In genomic region chr6:109139109-109139508, GRCh38 we compare ENCODE assay signal across 19 cellular contexts. TPM values are rescaled to one million over a fixed set of nuclear protein-coding genes. Genes with fewer than 3 reads are reported as not detected.
DNase-seq lines count a peak whose midpoint lies in the region; ATAC-seq, FAIRE-seq and TF ChIP-seq lines count a peak whose summit lies in the region.
"Had no signal": no experiment of that assay in that cellular context is flagged by ENCODE, and none has a peak within 500 bp of the region (broad histone marks: within the 10 kb centered on the region; RNA-seq: fewer than 3 reads in every experiment).

No MANE protein-coding gene starts in this region.

- H3K36me3 Mint-ChIP-seq in T-helper 2 cell treated with Interferon-gamma antibody and Interleukin-4, amounts not matched to agents 5 μg/mL and 100 μg/mL, for 36 hours (ENCODE audit: low read depth) = peaks cover 10% of the 10 kb centered on the region

- no peak for TF ChIP-seq CTCF in AG09309 (IDR thresholded peaks at IDR 0.05; ENCODE audit: control insufficient read depth, insufficient read depth, low read depth, low read length, missing control alignments)
- TF ChIP-seq CTCF in K562 (IDR thresholded peaks at IDR 0.05 in 2 of 3, conservative IDR thresholded peaks at IDR 0.05 in 1 of 3; ENCODE audit: insufficient read depth in 2 of 3, low read depth in 1 of 3, low read length in 3 of 3) = no peak
- TF ChIP-seq CTCF in foreskin fibroblast (IDR thresholded peaks at IDR 0.05; ENCODE audit: low read depth, low read length) = no peak

- CTCF ChIA-PET in K562 (lab: Yijun Ruan, JAX; ENCODE audit: low intra/inter-chr PET ratio) = no interaction called here

- peaks cover 3% of the 10 kb centered on the region for H3K4me1 Mint-ChIP-seq in T-helper 2 cell treated with Interferon-gamma antibody and Interleukin-4, amounts not matched to agents 5 μg/mL and 100 μg/mL, for 36 hours (ENCODE audit: low read depth)
- H3K4me1 Mint-ChIP-seq: activated T-helper 17 cell treated with anti-CD3 and anti-CD28 coated beads, Interleukin-2, amount 50 U/mL, for 72 hours had no signal

- 84% methylated on average over 6 of the region's 6 CpGs for WGBS in K562 (ENCODE audit: insufficient coverage, low coverage, missing lambda C conversion rate)

- H3K4me3 Mint-ChIP-seq in T-helper 2 cell treated with Interferon-gamma antibody and Interleukin-4, amounts not matched to agents 5 μg/mL and 100 μg/mL, for 36 hours = no peak overlapping the region
- H3K4me3 Mint-ChIP-seq: activated T-helper 17 cell treated with anti-CD3 and anti-CD28 coated beads, Interleukin-2, amount 50 U/mL, for 72 hours; stimulated activated naive CD8-positive, alpha-beta T cell treated with anti-CD3 and anti-CD28 coated beads, Interleukin-15, Interleukin-2, amounts not matched to agents 100 ng/mL and 50 ng/mL, for 24 hours had no signal

- peak; percentile 38 for DNase-seq in AG09309 (ENCODE audit: low read depth)
- DNase-seq in LHCN-M2 (ENCODE audit: low read depth) = peak; percentile 53
- no peak for DNase-seq in K562 (ENCODE audit: extremely low read depth in 1 of 4, low spot score in 3 of 4)
- peak; percentile 14 to 22 for DNase-seq in foreskin fibroblast
- DNase-seq in inferior parietal cortex (ENCODE audit: extremely low spot score) = no peak
- DNase-seq in T-helper 2 cell treated with Interferon-gamma antibody and Interleukin-4, amounts not matched to agents 5 μg/mL and 100 μg/mL, for 36 hours (ENCODE audit: low spot score) = no peak
- DNase-seq in medulla oblongata (ENCODE audit: extremely low spot score) = no peak
- DNase-seq: ACHN, adrenal gland, colonic mucosa, KG1, NCI-H1417 treated with DMSO at 0.1 percent for 48 hours, NCI-H446 had no signal

- no peaks in the 10 kb centered on the region for H3K27me3 Mint-ChIP-seq in T-helper 2 cell treated with Interferon-gamma antibody and Interleukin-4, amounts not matched to agents 5 μg/mL and 100 μg/mL, for 36 hours (ENCODE audit: low read depth)
- H3K27me3 Mint-ChIP-seq: activated T-helper 17 cell treated with anti-CD3 and anti-CD28 coated beads, Interleukin-2, amount 50 U/mL, for 72 hours; stimulated activated naive CD8-positive, alpha-beta T cell treated with anti-CD3 and anti-CD28 coated beads, Interleukin-15, Interleukin-2, amounts not matched to agents 100 ng/mL and 50 ng/mL, for 24 hours had no signal

- ATAC-seq in K562 = no peak; the same call in 2 of the 3 replicates
- ATAC-seq in GM19452 (IDR thresholded peaks at IDR 0.05; ENCODE audit: unreplicated experiment) = no peak
- ATAC-seq: activated T-helper 17 cell treated with anti-CD3 and anti-CD28 coated beads, Interleukin-2, amount 50 U/mL, for 72 hours; left lobe of liver had no signal

- no peak overlapping the region for H3K27ac Mint-ChIP-seq in T-helper 2 cell treated with Interferon-gamma antibody and Interleukin-4, amounts not matched to agents 5 μg/mL and 100 μg/mL, for 36 hours
- H3K27ac Mint-ChIP-seq: activated T-helper 17 cell treated with anti-CD3 and anti-CD28 coated beads, Interleukin-2, amount 50 U/mL, for 72 hours; stimulated activated naive CD8-positive, alpha-beta T cell treated with anti-CD3 and anti-CD28 coated beads, Interleukin-15, Interleukin-2, amounts not matched to agents 100 ng/mL and 50 ng/mL, for 24 hours had no signal

- H4K20me1 ChIP-seq in K562 (replicated peaks; ENCODE audit: control insufficient read depth, insufficient read depth, low read length) = no peaks in the 10 kb centered on the region

- H3K36me3 ChIP-seq in K562 (ENCODE audit: control insufficient read depth, insufficient read depth, low read length) = peaks cover 5% of the 10 kb centered on the region; the same call in 1 of the 3 replicates
- H3K36me3 ChIP-seq: adrenal gland, colonic mucosa had no signal

- intact Hi-C loops in K562 (cut with micrococcal nuclease) = no loop called here

- no peak overlapping the region for H3K9ac ChIP-seq in K562 (ENCODE audit: insufficient read depth in 1 of 2, low read depth in 2 of 2, low read length in 2 of 2)

- in situ Hi-C loops in K562 (cut with MboI) = no loop called here

- POLR2A ChIA-PET in K562 (lab: Yijun Ruan, JAX) = interaction anchor here (0.7 kb wide), 1 partner anchor 245 kb away, joined by 3 read pairs; no protein-coding TSS in a partner anchor

- no peak for TF ChIP-seq POLR2A in K562 (conservative IDR thresholded peaks at IDR 0.05)

- FAIRE-seq in K562 (lab: Jason Lieb, UNC) = no peak
- FAIRE-seq: G401.6, urothelium cell line had no signal

- BruUV-seq in K562 (replicated peaks; lab: Mats Ljungman, UMichigan) = no TSS peak

- TF ChIP-seq EP300 in K562 (IDR thresholded peaks at IDR 0.05; ENCODE audit: low read length) = no peak

- H3K4me2 ChIP-seq in K562 (ENCODE audit: insufficient read depth, low read length) = no peak overlapping the region

- no peaks in the 10 kb centered on the region for H3K9me3 ChIP-seq in K562 (replicated peaks; ENCODE audit: control insufficient read depth, insufficient read depth, low read depth, low read length)
- H3K9me3 ChIP-seq: adrenal gland, colonic mucosa had no signal

- no peaks in the 10 kb centered on the region for H3K4me1 ChIP-seq in K562 (replicated peaks in 1 of 2; ENCODE audit: control insufficient read depth in 2 of 2, insufficient read depth in 2 of 2, low read length in 2 of 2)
- H3K4me1 ChIP-seq: adrenal gland, colonic mucosa had no signal

- no peak overlapping the region for H3K27ac ChIP-seq in K562 (ENCODE audit: extremely low read depth, low read depth, low read length)
- H3K27ac ChIP-seq: adrenal gland, colonic mucosa had no signal

- no peak overlapping the region for H3K4me3 ChIP-seq in AG09309 (ENCODE audit: control insufficient read depth, low read depth, low read length)
- H3K4me3 ChIP-seq in K562 = no peak overlapping the region
- H3K4me3 ChIP-seq in foreskin fibroblast (ENCODE audit: low read depth in 1 of 2, low read length in 2 of 2) = no peak overlapping the region
- H3K4me3 ChIP-seq: adrenal gland, colonic mucosa had no signal

- no peaks in the 10 kb centered on the region for H3K9me1 ChIP-seq in K562 (ENCODE audit: control insufficient read depth, insufficient read depth, low read length)

- H3K27me3 ChIP-seq in K562 (ENCODE audit: control insufficient read depth in 2 of 2, insufficient read depth in 2 of 2, low read length in 2 of 2) = no peaks in the 10 kb centered on the region
- H3K27me3 ChIP-seq: adrenal gland, colonic mucosa had no signal

- H2AFZ ChIP-seq in K562 (ENCODE audit: low read depth, low read length) = no peak overlapping the region

- H3K9me3 Mint-ChIP-seq in T-helper 2 cell treated with Interferon-gamma antibody and Interleukin-4, amounts not matched to agents 5 μg/mL and 100 μg/mL, for 36 hours = peaks cover 12% of the 10 kb centered on the region
- H3K9me3 Mint-ChIP-seq: activated T-helper 17 cell treated with anti-CD3 and anti-CD28 coated beads, Interleukin-2, amount 50 U/mL, for 72 hours; stimulated activated naive CD8-positive, alpha-beta T cell treated with anti-CD3 and anti-CD28 coated beads, Interleukin-15, Interleukin-2, amounts not matched to agents 100 ng/mL and 50 ng/mL, for 24 hours had no signal

- H3K79me2 ChIP-seq in K562 (ENCODE audit: control insufficient read depth, insufficient read depth, low read length) = no peaks in the 10 kb centered on the region; the same call in 2 of the 3 replicates

- TF ChIP-seq RAD21 in K562 (CRISPR knock-in tag; conservative IDR thresholded peaks at IDR 0.05 in 1 of 2, IDR thresholded peaks at IDR 0.05 in 1 of 2) = no peak

RNA-seq across cellular contexts. Expression of gene CEP57L1, which starts 43.8 kb away (rescaled TPM):
- total RNA-seq in LHCN-M2 (2014; rRNA removed) = 31.7 and 44.6 TPM in 2 replicates
- polyA plus RNA-seq in LHCN-M2 (2012) = 7.9 TPM
- 19.9 and 82.4 TPM in 2 replicates for total RNA-seq in K562 (2011; cell fraction: chromatin; rRNA removed; ENCODE audit: low replicate concordance)
- 9.7 and 18.8 TPM in 2 replicates for total RNA-seq in K562 (2011; cell fraction: nucleolus; rRNA removed)
- 27.3 and 41.5 TPM in 2 replicates for total RNA-seq in K562 (2011; cell fraction: nucleoplasm; rRNA removed)
- 51.0 and 58.0 TPM in 2 replicates for total RNA-seq in K562 (2014; rRNA removed)
- 80.0 and 85.7 TPM in 2 replicates for total RNA-seq in K562 (2014; rRNA removed; fragmentation: Illumina TruSeq; extraction: Trizol)
- total RNA-seq in K562 (2015; rRNA removed; fragmentation: Illumina TruSeq; extraction: Trizol) = 70.6 and 79.7 TPM in 2 replicates
- 41.8 and 42.4 TPM in 2 replicates for total RNA-seq in K562 (2021)
- polyA plus RNA-seq in K562 (2011; rRNA removed) = 49.9 and 60.7 TPM in 2 replicates
- 23.2 and 23.8 TPM in 2 replicates for polyA plus RNA-seq in K562 (2011; cell fraction: cytosol; rRNA removed)
- polyA plus RNA-seq in K562 (2011; cell fraction: nucleus; rRNA removed) = 24.9 and 33.2 TPM in 2 replicates
- polyA plus RNA-seq in K562 (2012) = 29.7 and 29.9 TPM in 2 replicates
- polyA plus RNA-seq in K562 (2014; fragmentation: Illumina TruSeq; extraction: Trizol) = 52.1 and 61.8 TPM in 2 replicates
- 10 to 100 TPM; 70.0 to 88.6 TPM for polyA plus RNA-seq in K562 (2014; fragmentation: Nextera tagmentation; extraction: Ambion mirVana)
- polyA plus RNA-seq in K562 (2014; rRNA removed) = 39.4 and 49.7 TPM in 2 replicates
- 70.2 and 71.2 TPM in 2 replicates for polyA minus RNA-seq in K562 (2011; rRNA and poly(A)+ RNA removed)
- 21.7 and 24.7 TPM in 2 replicates for polyA minus RNA-seq in K562 (2011; cell fraction: cytosol; rRNA and poly(A)+ RNA removed)
- 22.1 and 47.1 TPM in 2 replicates for polyA minus RNA-seq in K562 (2011; cell fraction: nucleus; rRNA and poly(A)+ RNA removed)

RNA-seq across cellular contexts. Expression of gene SESN1, which starts 44.5 kb away (rescaled TPM):
- total RNA-seq in LHCN-M2 (2014; rRNA removed) (29.6 and 30.4 TPM in 2 replicates), K562 (2014; rRNA removed) (6.4 and 6.8 TPM in 2 replicates), K562 (2014; rRNA removed; fragmentation: Illumina TruSeq; extraction: Trizol) (9.4 and 9.8 TPM in 2 replicates), K562 (2015; rRNA removed; fragmentation: Illumina TruSeq; extraction: Trizol) (9.7 and 11.2 TPM in 2 replicates), K562 (2021) (6.6 and 7.4 TPM in 2 replicates)
- polyA plus RNA-seq in LHCN-M2 (2012) = 8.8 TPM
- total RNA-seq in K562 (2011; cell fraction: chromatin; rRNA removed; ENCODE audit: low replicate concordance) = 8.5 and 25.3 TPM in 2 replicates
- 4.8 and 6.3 TPM in 2 replicates for total RNA-seq in K562 (2011; cell fraction: nucleolus; rRNA removed)
- 9.5 and 18.4 TPM in 2 replicates for total RNA-seq in K562 (2011; cell fraction: nucleoplasm; rRNA removed)
- polyA plus RNA-seq in K562 (2011; rRNA removed) (13.0 and 13.3 TPM in 2 replicates), K562 (2014; fragmentation: Illumina TruSeq; extraction: Trizol) (8.5 and 8.9 TPM in 2 replicates), K562 (2014; fragmentation: Nextera tagmentation; extraction: Ambion mirVana) (1 to 10 TPM; 3.1 to 3.8 TPM), K562 (2014; rRNA removed) (6.1 and 6.3 TPM in 2 replicates)
- 2.5 and 5.3 TPM in 2 replicates for polyA plus RNA-seq in K562 (2011; cell fraction: cytosol; rRNA removed)
- 5.8 and 10.1 TPM in 2 replicates for polyA plus RNA-seq in K562 (2011; cell fraction: nucleus; rRNA removed)
- polyA plus RNA-seq in K562 (2012) = 7.7 and 8.8 TPM in 2 replicates
- 14.6 and 19.8 TPM in 2 replicates for polyA minus RNA-seq in K562 (2011; rRNA and poly(A)+ RNA removed)
- polyA minus RNA-seq in K562 (2011; cell fraction: cytosol; rRNA and poly(A)+ RNA removed) = 3.3 and 4.3 TPM in 2 replicates
- 7.8 and 17.0 TPM in 2 replicates for polyA minus RNA-seq in K562 (2011; cell fraction: nucleus; rRNA and poly(A)+ RNA removed)

Comparison
In these comparisons a context has a peak if more than half of its experiments do, and no peak if none do; other contexts are left out.
1. DNase-seq: peak in AG09309 (single experiment), LHCN-M2 (single experiment) and foreskin fibroblast (2 of 2); none in K562 (0 of 4), inferior parietal cortex (single experiment), T-helper 2 cell treated with Interferon-gamma antibody and Interleukin-4, amounts not matched to agents 5 μg/mL and 100 μg/mL, for 36 hours (single experiment) and medulla oblongata (single experiment).